Comparison of ENCODE assay signal across 21 cellular contexts in genomic region chr1:160670701-160671100, GRCh38. TPM values are rescaled to one million over a fixed set of nuclear protein-coding genes. Genes with fewer than 3 reads are reported as not detected.
DNase-seq lines count a peak whose midpoint lies in the region; ATAC-seq and TF ChIP-seq lines count a peak whose summit lies in the region.
"Had no signal": no experiment of that assay in that cellular context is flagged by ENCODE, and none has a peak within 500 bp of the region (broad histone marks: within the 10 kb centered on the region; RNA-seq: fewer than 3 reads in every experiment).

No MANE protein-coding gene starts in this region.

- peaks cover 53% of the 10 kb centered on the region for H3K4me1 ChIP-seq in CD4-positive, CD25-positive, alpha-beta regulatory T cell (ENCODE audit: control insufficient read depth, insufficient read depth, low read length, poor library complexity, severe bottlenecking)
- H3K4me1 ChIP-seq in GM23338 (ENCODE audit: insufficient read depth) (peaks cover 48% of the 10 kb centered on the region), ovary (ENCODE audit: insufficient read depth) (peaks cover 2% of the 10 kb centered on the region)

- H3K27ac Mint-ChIP-seq in activated naive CD4-positive, alpha-beta T cell treated with anti-CD3 and anti-CD28 coated beads for 36 hours, result peak overlapping the region; percentile 32
- H3K27ac Mint-ChIP-seq in CD4-positive, CD25-positive, alpha-beta regulatory T cell, result peak overlapping the region in 2 of 3 donors; percentile 7 to 39
- no peak overlapping the region for H3K27ac Mint-ChIP-seq in GM23338
- H3K27ac Mint-ChIP-seq in activated T-helper 1 cell treated with anti-CD3 and anti-CD28 coated beads, Interleukin-12 subunit alpha, Interleukin-12 subunit beta, Interleukin-2, Interleukin-4 antibody, amounts not matched to agents 30 ng/mL and 10 ng/mL and 1 ng/mL, durations not matched to agents 14 hours and 24 hours and 36 hours, result peak overlapping the region; percentile 65
- no peak overlapping the region for H3K27ac Mint-ChIP-seq in chondrocyte (ENCODE audit: unreplicated experiment)

- no peaks in the 10 kb centered on the region for H4K20me1 ChIP-seq in GM23338 (replicated peaks; ENCODE audit: insufficient read depth)

- WGBS in ovary, 3 donors, result 87 to 91% (median 87%) methylated on average over 4 of the region's 4 CpGs

- no peak overlapping the region for H3K4me3 ChIP-seq in CD4-positive, CD25-positive, alpha-beta regulatory T cell (ENCODE audit: low read depth, low read length)
- no peak overlapping the region for H3K4me3 ChIP-seq in GM23338
- no peak overlapping the region for H3K4me3 ChIP-seq in ovary
- H3K4me3 ChIP-seq: PC-9 had no signal

- TF ChIP-seq EP300 in ovary (IDR thresholded peaks at IDR 0.05), result no peak

- H3K27me3 ChIP-seq in CD4-positive, CD25-positive, alpha-beta regulatory T cell (ENCODE audit: control insufficient read depth, insufficient read depth, low read length), result no peaks in the 10 kb centered on the region
- H3K27me3 ChIP-seq in GM23338 (ENCODE audit: insufficient read depth) (no peaks in the 10 kb centered on the region), ovary (no peaks in the 10 kb centered on the region)

- H3K4me1 Mint-ChIP-seq in activated naive CD4-positive, alpha-beta T cell treated with anti-CD3 and anti-CD28 coated beads for 36 hours (ENCODE audit: low read depth), result peaks cover 44% of the 10 kb centered on the region
- peaks cover 24 to 31% (median 30%) of the 10 kb centered on the region in 4 donors for H3K4me1 Mint-ChIP-seq in CD4-positive, CD25-positive, alpha-beta regulatory T cell
- H3K4me1 Mint-ChIP-seq in GM23338, result peaks cover 18% of the 10 kb centered on the region
- peaks cover 54% of the 10 kb centered on the region for H3K4me1 Mint-ChIP-seq in activated T-helper 1 cell treated with anti-CD3 and anti-CD28 coated beads, Interleukin-12 subunit alpha, Interleukin-12 subunit beta, Interleukin-2, Interleukin-4 antibody, amounts not matched to agents 30 ng/mL and 10 ng/mL and 1 ng/mL, durations not matched to agents 14 hours and 24 hours and 36 hours (ENCODE audit: low read depth)
- H3K4me1 Mint-ChIP-seq in chondrocyte (ENCODE audit: low read depth), result no peaks in the 10 kb centered on the region

- no peaks in the 10 kb centered on the region for H3K36me3 ChIP-seq in CD4-positive, CD25-positive, alpha-beta regulatory T cell (ENCODE audit: control insufficient read depth, insufficient read depth, low read length)
- H3K36me3 ChIP-seq in GM23338 (ENCODE audit: insufficient read depth) (no peaks in the 10 kb centered on the region), ovary (no peaks in the 10 kb centered on the region)

- no peaks in the 10 kb centered on the region for H3K9me3 ChIP-seq in CD4-positive, CD25-positive, alpha-beta regulatory T cell (ENCODE audit: control insufficient read depth in 2 of 2, low read length in 2 of 2)
- H3K9me3 ChIP-seq in ovary, result no peaks in the 10 kb centered on the region

- TF ChIP-seq CTCF in GM23338 (conservative IDR thresholded peaks at IDR 0.05; ENCODE audit: low read depth in 2 of 2) (no peak), ovary (IDR thresholded peaks at IDR 0.05) (no peak), chondrocyte (IDR thresholded peaks at IDR 0.05) (no peak)

- H3K79me2 ChIP-seq in GM23338 (replicated peaks; ENCODE audit: insufficient read depth), result no peaks in the 10 kb centered on the region

- no peak for TF ChIP-seq POLR2A in ovary (IDR thresholded peaks at IDR 0.05)

- H3K27me3 Mint-ChIP-seq in activated naive CD4-positive, alpha-beta T cell treated with anti-CD3 and anti-CD28 coated beads for 36 hours (ENCODE audit: low read depth), result no peaks in the 10 kb centered on the region
- H3K27me3 Mint-ChIP-seq in CD4-positive, CD25-positive, alpha-beta regulatory T cell, result no peaks in the 10 kb centered on the region
- H3K27me3 Mint-ChIP-seq in GM23338 (ENCODE audit: insufficient read depth, low read depth, poor library complexity) (peaks cover 3% of the 10 kb centered on the region), chondrocyte (ENCODE audit: low read depth) (peaks cover 10% of the 10 kb centered on the region)
- no peaks in the 10 kb centered on the region for H3K27me3 Mint-ChIP-seq in activated T-helper 1 cell treated with anti-CD3 and anti-CD28 coated beads, Interleukin-12 subunit alpha, Interleukin-12 subunit beta, Interleukin-2, Interleukin-4 antibody, amounts not matched to agents 30 ng/mL and 10 ng/mL and 1 ng/mL, durations not matched to agents 14 hours and 24 hours and 36 hours (ENCODE audit: insufficient read depth)

- H3K9me3 Mint-ChIP-seq in activated naive CD4-positive, alpha-beta T cell treated with anti-CD3 and anti-CD28 coated beads for 36 hours, result peaks cover 12% of the 10 kb centered on the region
- H3K9me3 Mint-ChIP-seq in CD4-positive, CD25-positive, alpha-beta regulatory T cell, result peaks cover 0 to 2% (median 0%) of the 10 kb centered on the region in 7 donors
- H3K9me3 Mint-ChIP-seq in GM23338, result peaks cover 15% of the 10 kb centered on the region
- H3K9me3 Mint-ChIP-seq in activated T-helper 1 cell treated with anti-CD3 and anti-CD28 coated beads, Interleukin-12 subunit alpha, Interleukin-12 subunit beta, Interleukin-2, Interleukin-4 antibody, amounts not matched to agents 30 ng/mL and 10 ng/mL and 1 ng/mL, durations not matched to agents 14 hours and 24 hours and 36 hours, result peaks cover 21% of the 10 kb centered on the region
- H3K9me3 Mint-ChIP-seq in chondrocyte (ENCODE audit: low read depth), result peaks cover 5% of the 10 kb centered on the region

- no peak for DNase-seq in activated naive CD4-positive, alpha-beta T cell treated with anti-CD3 and anti-CD28 coated beads for 36 hours
- DNase-seq in activated naive CD4-positive, alpha-beta T cell treated with Interleukin-2 at 50 U/mL for 16 hours, result no peak
- DNase-seq in CD4-positive, CD25-positive, alpha-beta regulatory T cell, result no peak
- DNase-seq in GM23338 (ENCODE audit: low spot score) (no peak), NCI-H524 (lab: John Stamatoyannopoulos, UW) (no peak), ovary (no peak), chondrocyte (ENCODE audit: low spot score) (no peak)
- DNase-seq in activated T-helper 1 cell treated with anti-CD3 and anti-CD28 coated beads, Interleukin-12 subunit alpha, Interleukin-12 subunit beta, Interleukin-2, Interleukin-4 antibody, amounts not matched to agents 30 ng/mL and 10 ng/mL and 1 ng/mL, durations not matched to agents 14 hours and 24 hours and 36 hours (ENCODE audit: low spot score), result no peak
- DNase-seq: ACHN, C1 segment of cervical spinal cord, DMS79, GOT3, IMR-90, NCI-H1417 treated with DMSO at 0.1 percent for 48 hours, NCI-H187 treated with DMSO at 0.1 percent for 48 hours, NCI-H226, NCI-H524 treated with DMSO at 0.1 percent for 48 hours, PC-9, SIG-M5 had no signal

- peaks cover 27% of the 10 kb centered on the region for H3K36me3 Mint-ChIP-seq in activated naive CD4-positive, alpha-beta T cell treated with anti-CD3 and anti-CD28 coated beads for 36 hours (ENCODE audit: low read depth)
- H3K36me3 Mint-ChIP-seq in CD4-positive, CD25-positive, alpha-beta regulatory T cell, result no peaks in the 10 kb centered on the region
- H3K36me3 Mint-ChIP-seq in GM23338 (ENCODE audit: low read depth) (peaks cover 12% of the 10 kb centered on the region; the same call in 2 of the 3 replicates), chondrocyte (ENCODE audit: low read depth) (no peaks in the 10 kb centered on the region)
- peaks cover 25% of the 10 kb centered on the region for H3K36me3 Mint-ChIP-seq in activated T-helper 1 cell treated with anti-CD3 and anti-CD28 coated beads, Interleukin-12 subunit alpha, Interleukin-12 subunit beta, Interleukin-2, Interleukin-4 antibody, amounts not matched to agents 30 ng/mL and 10 ng/mL and 1 ng/mL, durations not matched to agents 14 hours and 24 hours and 36 hours (ENCODE audit: low read depth)

- no peak overlapping the region for H3K4me2 ChIP-seq in GM23338
- H3K4me2 ChIP-seq: PC-9 had no signal

- ATAC-seq in CD4-positive, CD25-positive, alpha-beta regulatory T cell (ENCODE audit: low read depth in 2 of 2), result no peak
- no peak for ATAC-seq in GM23338

- H3F3A ChIP-seq in GM23338 (replicated peaks; ENCODE audit: low read depth), result no peaks in the 10 kb centered on the region; the same call in 1 of the 2 replicates

- intact Hi-C loops in activated naive CD4-positive, alpha-beta T cell treated with anti-CD3 and anti-CD28 coated beads for 36 hours (cut with micrococcal nuclease), result loop anchor here (5.0 to 10.0 kb wide), 3 partner anchors 42 to 1656 kb away; partner anchors contain the start of gene CD48
- intact Hi-C loops in activated T-helper 1 cell treated with anti-CD3 and anti-CD28 coated beads, Interleukin-12 subunit alpha, Interleukin-12 subunit beta, Interleukin-2, Interleukin-4 antibody, amounts not matched to agents 30 ng/mL and 10 ng/mL and 1 ng/mL, durations not matched to agents 14 hours and 24 hours and 36 hours (cut with micrococcal nuclease), result no loop called here
- intact Hi-C loops in ovary (cut with DNase I), result loop anchor here in 1 of 4 donors (10.0 kb wide), 1 partner anchor 434 kb away; no protein-coding TSS in a partner anchor

- H3K27ac ChIP-seq in CD4-positive, CD25-positive, alpha-beta regulatory T cell (ENCODE audit: insufficient read depth, low read length, poor library complexity, severe bottlenecking), result no peak overlapping the region
- H3K27ac ChIP-seq in GM23338 (ENCODE audit: low read depth) (peak overlapping the region; percentile 78; the same call in 1 of the 2 replicates), ovary (no peak overlapping the region)
- H3K27ac ChIP-seq: PC-9, RWPE1 had no signal

- no peak overlapping the region for H2AFZ ChIP-seq in GM23338
- H2AFZ ChIP-seq: PC-9 had no signal

- H3K9me2 ChIP-seq in GM23338 (ENCODE audit: insufficient read depth), result peaks cover 8% of the 10 kb centered on the region

- no peak overlapping the region for H3K4me3 Mint-ChIP-seq in activated naive CD4-positive, alpha-beta T cell treated with anti-CD3 and anti-CD28 coated beads for 36 hours
- peak overlapping the region in 1 of 4 donors; percentile 21 for H3K4me3 Mint-ChIP-seq in CD4-positive, CD25-positive, alpha-beta regulatory T cell
- H3K4me3 Mint-ChIP-seq in GM23338, result no peak overlapping the region
- no peak overlapping the region for H3K4me3 Mint-ChIP-seq in activated T-helper 1 cell treated with anti-CD3 and anti-CD28 coated beads, Interleukin-12 subunit alpha, Interleukin-12 subunit beta, Interleukin-2, Interleukin-4 antibody, amounts not matched to agents 30 ng/mL and 10 ng/mL and 1 ng/mL, durations not matched to agents 14 hours and 24 hours and 36 hours
- H3K4me3 Mint-ChIP-seq in chondrocyte (ENCODE audit: unreplicated experiment), result no peak overlapping the region

- CTCF ChIA-PET in activated naive CD4-positive, alpha-beta T cell treated with anti-CD3 and anti-CD28 coated beads for 36 hours (lab: Charles Lee), result interaction anchor here (0.6 kb wide), 1 partner anchor 57 kb away, joined by 3 read pairs; no protein-coding TSS in a partner anchor

RNA-seq across cellular contexts. Expression of gene SLAMF1, which starts 23.9 kb away (rescaled TPM):
- 100 to 1,000 TPM; 101 to 112 TPM for total RNA-seq in activated naive CD4-positive, alpha-beta T cell treated with anti-CD3 and anti-CD28 coated beads for 36 hours
- 70.3 TPM for total RNA-seq in CD4-positive, CD25-positive, alpha-beta regulatory T cell
- polyA plus RNA-seq in CD4-positive, CD25-positive, alpha-beta regulatory T cell, result 10 to 100 TPM; 33.5 to 45.4 (median 39.5) TPM
- not detected in 2 replicates for total RNA-seq in GM23338 (2014; rRNA removed; shearing (Covaris generic))
- not detected in 2 replicates for polyA plus RNA-seq in GM23338 (2016; fragmentation: Nextera tagmentation; extraction: Ambion mirVana)
- 118 TPM in 2 replicates for total RNA-seq in activated T-helper 1 cell treated with anti-CD3 and anti-CD28 coated beads, Interleukin-12 subunit alpha, Interleukin-12 subunit beta, Interleukin-2, Interleukin-4 antibody, amounts not matched to agents 30 ng/mL and 10 ng/mL and 1 ng/mL, durations not matched to agents 14 hours and 24 hours and 36 hours
- under 1 TPM in 4 of 7 donors, not detected in 3; 0.15 to 0.57 (median 0.27) TPM for total RNA-seq in ovary
- polyA plus RNA-seq in ovary, result under 1 TPM; 0.18 to 0.68 TPM
- not detected in 3 replicates for total RNA-seq in chondrocyte
- total RNA-seq: IMR-90, M059J, PC-9 had no signal
- polyA plus RNA-seq: IMR-90 had no signal

RNA-seq across cellular contexts. Expression of gene CD48, which starts 40.9 kb away (rescaled TPM):
- total RNA-seq in activated naive CD4-positive, alpha-beta T cell treated with anti-CD3 and anti-CD28 coated beads for 36 hours, result 100 to 1,000 TPM; 338 to 340 TPM
- 290 TPM for total RNA-seq in CD4-positive, CD25-positive, alpha-beta regulatory T cell
- 100 to 1,000 TPM; 196 to 269 (median 240) TPM for polyA plus RNA-seq in CD4-positive, CD25-positive, alpha-beta regulatory T cell
- total RNA-seq in GM23338 (2014; rRNA removed; shearing (Covaris generic)), result 0.45 TPM in 1 of 2 replicates, not detected in the other
- polyA plus RNA-seq in GM23338 (2016; fragmentation: Nextera tagmentation; extraction: Ambion mirVana) (0.34 and 0.43 TPM in 2 replicates), ovary (10 to 100 TPM in 1 of 2 donors, 1 to 10 TPM in 1; 2.5 to 17.6 TPM)
- total RNA-seq in activated T-helper 1 cell treated with anti-CD3 and anti-CD28 coated beads, Interleukin-12 subunit alpha, Interleukin-12 subunit beta, Interleukin-2, Interleukin-4 antibody, amounts not matched to agents 30 ng/mL and 10 ng/mL and 1 ng/mL, durations not matched to agents 14 hours and 24 hours and 36 hours, result 219 and 222 TPM in 2 replicates
- total RNA-seq in ovary (1 to 10 TPM in 6 of 7 donors, under 1 TPM in 1; 0.61 to 4.4 (median 1.9) TPM), chondrocyte (not detected in 3 replicates)
- total RNA-seq: IMR-90, PC-9 had no signal
- polyA plus RNA-seq: IMR-90 had no signal

Comparison
In these comparisons a context has a peak if more than half of its experiments do, and no peak if none do; other contexts are left out.
1. H3K27ac Mint-ChIP-seq: peak in activated naive CD4-positive, alpha-beta T cell treated with anti-CD3 and anti-CD28 coated beads for 36 hours (single experiment), CD4-positive, CD25-positive, alpha-beta regulatory T cell (2 of 3) and activated T-helper 1 cell treated with anti-CD3 and anti-CD28 coated beads, Interleukin-12 subunit alpha, Interleukin-12 subunit beta, Interleukin-2, Interleukin-4 antibody, amounts not matched to agents 30 ng/mL and 10 ng/mL and 1 ng/mL, durations not matched to agents 14 hours and 24 hours and 36 hours (single experiment); none in GM23338 (single experiment) and chondrocyte (single experiment).
2. RNA of gene SLAMF1, which starts 23.9 kb away (total RNA-seq): 118 TPM in activated T-helper 1 cell treated with anti-CD3 and anti-CD28 coated beads, Interleukin-12 subunit alpha, Interleukin-12 subunit beta, Interleukin-2, Interleukin-4 antibody, amounts not matched to agents 30 ng/mL and 10 ng/mL and 1 ng/mL, durations not matched to agents 14 hours and 24 hours and 36 hours, 101 to 112 TPM in activated naive CD4-positive, alpha-beta T cell treated with anti-CD3 and anti-CD28 coated beads for 36 hours and 70.3 TPM in CD4-positive, CD25-positive, alpha-beta regulatory T cell (single experiment); 0.15 to 0.57 TPM in ovary, not detected in GM23338 and not detected in chondrocyte; every median in the first group is over 10 times any median in the second.
3. RNA of gene CD48, which starts 40.9 kb away (total RNA-seq): 338 to 340 TPM in activated naive CD4-positive, alpha-beta T cell treated with anti-CD3 and anti-CD28 coated beads for 36 hours, 290 TPM in CD4-positive, CD25-positive, alpha-beta regulatory T cell (single experiment) and 219 to 222 TPM in activated T-helper 1 cell treated with anti-CD3 and anti-CD28 coated beads, Interleukin-12 subunit alpha, Interleukin-12 subunit beta, Interleukin-2, Interleukin-4 antibody, amounts not matched to agents 30 ng/mL and 10 ng/mL and 1 ng/mL, durations not matched to agents 14 hours and 24 hours and 36 hours; 0.61 to 4.4 TPM in ovary, 0.45 TPM in GM23338 and not detected in chondrocyte; every median in the first group is over 10 times any median in the second.